ENCODE assay signal across 8 cellular contexts in genomic region chr3:18111702-18112311, GRCh38.
DNase-seq lines count a peak whose midpoint lies in the region; ATAC-seq and TF ChIP-seq lines count a peak whose summit lies in the region.

No MANE protein-coding gene starts in this region.

- H4K20me1 ChIP-seq in BLaER1, result no peaks in the 10 kb centered on the region

- DNase-seq in NCI-H526 (lab: John Stamatoyannopoulos, UW) (peak; percentile 65 to 88), fibroblast of mammary gland (ENCODE audit: low read depth) (peak; percentile 36), gastrocnemius medialis (no peak), T1000 (lab: John Stamatoyannopoulos, UW) (no peak), DMS53 treated with DMSO at 0.1 percent for 48 hours (lab: John Stamatoyannopoulos, UW; ENCODE audit: unreplicated experiment) (no peak)

- ATAC-seq in GM18861 (IDR thresholded peaks at IDR 0.05; ENCODE audit: unreplicated experiment), result peak; percentile 93
- ATAC-seq in HG02884 (IDR thresholded peaks at IDR 0.05; ENCODE audit: unreplicated experiment), result peak; percentile 90
- no peak for ATAC-seq in gastrocnemius medialis

- no peaks in the 10 kb centered on the region for H3K36me3 ChIP-seq in BLaER1
- H3K36me3 ChIP-seq in gastrocnemius medialis, result no peaks in the 10 kb centered on the region

- TF ChIP-seq CTCF in fibroblast of mammary gland (conservative IDR thresholded peaks at IDR 0.05; ENCODE audit: control insufficient read depth, insufficient read depth, low read depth, low read length) (no peak), gastrocnemius medialis (IDR thresholded peaks at IDR 0.05 in 4 of 5, conservative IDR thresholded peaks at IDR 0.05 in 1 of 5) (no peak)

- in situ Hi-C loops in gastrocnemius medialis (cut with MboI; ENCODE audit: low sequenced_read_pairs in 4 of 4), result no loop called here

- peaks cover 12% of the 10 kb centered on the region for H3K4me1 ChIP-seq in BLaER1
- H3K4me1 ChIP-seq in gastrocnemius medialis, result no peaks in the 10 kb centered on the region

- peak overlapping the region; percentile 35 for H3K4me3 ChIP-seq in BLaER1
- no peak overlapping the region for H3K4me3 ChIP-seq in fibroblast of mammary gland (ENCODE audit: control insufficient read depth, low read depth, low read length)
- no peak overlapping the region for H3K4me3 ChIP-seq in gastrocnemius medialis

- TF ChIP-seq POLR2A in gastrocnemius medialis (IDR thresholded peaks at IDR 0.05), result no peak

- H3K27me3 ChIP-seq in BLaER1 (no peaks in the 10 kb centered on the region), gastrocnemius medialis (no peaks in the 10 kb centered on the region)

- peak overlapping the region; percentile 66 for H3K27ac ChIP-seq in BLaER1
- no peak overlapping the region for H3K27ac ChIP-seq in gastrocnemius medialis

- H3K9ac ChIP-seq in BLaER1, result peak overlapping the region; percentile 63

- intact Hi-C loops in gastrocnemius medialis (cut with DNase I; ENCODE audit: low total_unique reads), result no loop called here

- H3K4me2 ChIP-seq in BLaER1, result peak overlapping the region; percentile 65

- H3K9me3 ChIP-seq in BLaER1 (peaks cover 5% of the 10 kb centered on the region; the same call in 1 of the 2 replicates), gastrocnemius medialis (no peaks in the 10 kb centered on the region)

Comparison
In these comparisons a context has a peak if more than half of its experiments do, and no peak if none do; other contexts are left out.
1. ATAC-seq: peak in GM18861 (single experiment) and HG02884 (single experiment); none in gastrocnemius medialis (0 of 2).
2. DNase-seq: peak in NCI-H526 (2 of 2) and fibroblast of mammary gland (single experiment); none in gastrocnemius medialis (0 of 2), T1000 (single experiment) and DMS53 treated with DMSO at 0.1 percent for 48 hours (single experiment).